In genomic region chr5:123449424-123449823, GRCh38 we compare ENCODE assay signal across 16 cellular contexts.
"Had no signal": no experiment of that assay in that cellular context is flagged by ENCODE, and none has a peak within 500 bp of the region (broad histone marks: within the 10 kb centered on the region; RNA-seq: fewer than 3 reads in every experiment).

No MANE protein-coding gene starts in this region.

- H3K36me3 ChIP-seq: lower lobe of right lung, neutrophil, transverse colon, vagina had no signal

- H3K27ac ChIP-seq: foreskin keratinocyte, lower lobe of right lung, neutrophil, transverse colon, vagina had no signal

- H3K9me3 ChIP-seq: lower lobe of right lung, neutrophil, transverse colon, vagina had no signal

- DNase-seq: activated CD4-positive, alpha-beta T cell treated with anti-CD3 and anti-CD28 coated beads, Interleukin-2, amount 10 ng/mL, durations not matched to agents 7 days and 5 days; activated CD4-positive, CD25-positive, alpha-beta regulatory T cell; activated naive CD4-positive, alpha-beta T cell; activated naive CD8-positive, alpha-beta T cell treated with anti-CD3 and anti-CD28 coated beads, Interleukin-2, amount 10 ng/mL, durations not matched to agents 7 days and 5 days; cerebellar nuclear complex; effector CD8-positive, alpha-beta T cell; lower lobe of right lung; midbrain; naive thymus-derived CD4-positive, alpha-beta T cell; posterior cingulate gyrus; stimulated activated CD4-positive, alpha-beta T cell treated with anti-CD3 and anti-CD28 coated beads, Interleukin-2, amount 100 ng/mL, for 48 hours; stimulated activated naive B cell treated with anti-CD40 and anti-IgM and Interleukin-4, amounts not matched to agents 10 μg/mL and 1 μg/mL and 100 μg/mL, for 72 hours; transverse colon had no signal

- ATAC-seq: lower lobe of right lung; naive thymus-derived CD4-positive, alpha-beta T cell had no signal

- H3K27me3 ChIP-seq: foreskin keratinocyte, neutrophil, transverse colon, vagina had no signal

- H3K4me3 ChIP-seq: lower lobe of right lung, transverse colon, vagina had no signal
